Comparison of ENCODE assay signal across 25 cellular contexts in the genomic region with DNA sequence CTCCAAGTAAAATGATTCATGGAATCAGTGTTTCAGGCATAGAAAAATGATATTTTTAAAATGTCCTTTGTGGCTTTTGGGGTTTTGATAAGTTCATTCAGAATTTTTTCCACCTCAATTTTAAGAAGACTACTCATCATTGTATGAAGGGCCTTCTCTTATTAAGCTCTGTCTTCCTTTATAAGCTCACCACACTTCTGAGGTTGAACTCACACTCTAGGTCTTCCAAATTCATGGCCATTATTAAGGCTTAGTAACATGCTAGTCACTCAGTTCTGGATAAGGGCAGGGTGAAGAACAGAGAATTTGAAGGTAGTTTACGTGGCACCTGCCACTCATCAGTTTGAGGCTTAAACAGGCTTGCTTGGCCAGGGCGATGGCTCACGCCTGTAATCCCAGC. TPM values are rescaled to one million over a fixed set of nuclear protein-coding genes. Genes with fewer than 3 reads are reported as not detected.
DNase-seq lines count a peak whose midpoint lies in the region; ATAC-seq, FAIRE-seq and TF ChIP-seq lines count a peak whose summit lies in the region.
"Had no signal": no experiment of that assay in that cellular context is flagged by ENCODE, and none has a peak within 500 bp of the region (broad histone marks: within the 10 kb centered on the region; RNA-seq: fewer than 3 reads in every experiment).

No MANE protein-coding gene starts in this region.

- H3K27me3 Mint-ChIP-seq in activated CD8-positive, alpha-beta T cell treated with anti-CD3 and anti-CD28 coated beads for 36 hours: no peaks in the 10 kb centered on the region
- H3K27me3 Mint-ChIP-seq in activated CD8-positive, alpha-beta T cell treated with anti-CD3 and anti-CD28 coated beads, Interleukin-2, amount 10 ng/mL, durations not matched to agents 7 days and 5 days (ENCODE audit: low read depth): no peaks in the 10 kb centered on the region
- H3K27me3 Mint-ChIP-seq in astrocyte (ENCODE audit: low read depth, unreplicated experiment) (no peaks in the 10 kb centered on the region), T-helper 17 cell (no peaks in the 10 kb centered on the region)

- H3K27ac ChIP-seq in Panc1 (ENCODE audit: low read length): peak overlapping the region; percentile 99; the same call in 1 of the 2 replicates
- H3K27ac ChIP-seq in astrocyte (ENCODE audit: low read depth, low read length): no peak overlapping the region
- H3K27ac ChIP-seq: colonic mucosa, esophagus muscularis mucosa, gastrocnemius medialis, psoas muscle had no signal

- H3K9me3 ChIP-seq in Panc1 (ENCODE audit: control insufficient read depth, insufficient read depth, low read depth, low read length) (no peaks in the 10 kb centered on the region), astrocyte (ENCODE audit: insufficient read depth, low read depth, low read length) (no peaks in the 10 kb centered on the region), T-helper 17 cell (ENCODE audit: control insufficient read depth, low read length, poor library complexity, severe bottlenecking) (no peaks in the 10 kb centered on the region)
- H3K9me3 ChIP-seq: BE2C, colonic mucosa, esophagus muscularis mucosa, gastrocnemius medialis, psoas muscle had no signal

- H3K4me2 ChIP-seq in astrocyte (ENCODE audit: low read length): peak overlapping the region; percentile 92

- POLR2A ChIA-PET in activated CD8-positive, alpha-beta T cell treated with anti-CD3 and anti-CD28 coated beads for 36 hours (lab: Charles Lee): interaction anchor here (1.2 kb wide), 1 partner anchor 177 kb away, joined by 3 read pairs; a partner anchor contains a TSS
- POLR2A ChIA-PET in activated CD8-positive, alpha-beta T cell treated with anti-CD3 and anti-CD28 coated beads, Interleukin-2, amount 10 ng/mL, durations not matched to agents 7 days and 5 days (lab: Charles Lee): interaction anchor here (0.7 kb wide), 1 partner anchor 106 kb away, joined by 3 read pairs; no protein-coding TSS in a partner anchor
- POLR2A ChIA-PET in Panc1 (lab: Charles Lee): no interaction called here

- H3K27me3 ChIP-seq in Panc1 (ENCODE audit: control insufficient read depth, insufficient read depth, low read length) (no peaks in the 10 kb centered on the region), astrocyte (ENCODE audit: insufficient read depth, low read length) (no peaks in the 10 kb centered on the region)
- H3K27me3 ChIP-seq: BE2C, colonic mucosa, esophagus muscularis mucosa, gastrocnemius medialis, hepatocyte had no signal

- H3K9ac ChIP-seq in astrocyte (ENCODE audit: low read length): no peak overlapping the region

- H3K36me3 ChIP-seq in Panc1 (ENCODE audit: control insufficient read depth, insufficient read depth, low read length) (peaks cover 6% of the 10 kb centered on the region; the same call in 1 of the 2 replicates), astrocyte (ENCODE audit: insufficient read depth, low read length) (no peaks in the 10 kb centered on the region)
- H3K36me3 ChIP-seq: colonic mucosa, esophagus muscularis mucosa, gastrocnemius medialis had no signal

- H3K4me1 ChIP-seq in Panc1 (ENCODE audit: control insufficient read depth, insufficient read depth, low read length) (peaks cover 36% of the 10 kb centered on the region), astrocyte (ENCODE audit: insufficient read depth, low read length) (peaks cover 16% of the 10 kb centered on the region)
- H3K4me1 ChIP-seq: BE2C, colonic mucosa had no signal

- H3K9me3 Mint-ChIP-seq in activated CD8-positive, alpha-beta T cell treated with anti-CD3 and anti-CD28 coated beads for 36 hours: no peaks in the 10 kb centered on the region
- no peaks in the 10 kb centered on the region for H3K9me3 Mint-ChIP-seq in activated CD8-positive, alpha-beta T cell treated with anti-CD3 and anti-CD28 coated beads, Interleukin-2, amount 10 ng/mL, durations not matched to agents 7 days and 5 days (ENCODE audit: insufficient read depth)
- no peaks in the 10 kb centered on the region for H3K9me3 Mint-ChIP-seq in astrocyte (ENCODE audit: unreplicated experiment)
- H3K9me3 Mint-ChIP-seq: immature natural killer cell had no signal

- H3K79me2 ChIP-seq in astrocyte (ENCODE audit: insufficient read depth, low read length): peaks cover 91% of the 10 kb centered on the region

- BruUV-seq in Panc1 (replicated peaks; lab: Mats Ljungman, UMichigan): no TSS peak

- H4K20me1 ChIP-seq in astrocyte (ENCODE audit: insufficient read depth, low read length): peaks cover 4% of the 10 kb centered on the region

- ATAC-seq in activated CD8-positive, alpha-beta T cell treated with anti-CD3 and anti-CD28 coated beads for 36 hours: peak; percentile 58
- no peak for ATAC-seq in activated CD8-positive, alpha-beta T cell treated with anti-CD3 and anti-CD28 coated beads, Interleukin-2, amount 10 ng/mL, durations not matched to agents 7 days and 5 days
- ATAC-seq in Panc1 (no peak), T-helper 17 cell (no peak), GM19395 (IDR thresholded peaks at IDR 0.05; ENCODE audit: unreplicated experiment) (no peak)
- peak; percentile 89 for ATAC-seq in stimulated activated naive CD8-positive, alpha-beta T cell treated with anti-CD3 and anti-CD28 coated beads, Interleukin-15, Interleukin-2, amounts not matched to agents 100 U/mL and 50 U/mL, for 24 hours
- ATAC-seq: gastrocnemius medialis, left lobe of liver, psoas muscle had no signal

- no peak overlapping the region for H2AFZ ChIP-seq in astrocyte (ENCODE audit: low read depth, low read length)
- H2AFZ ChIP-seq: hepatocyte had no signal

- H3K4me3 ChIP-seq in Panc1 (ENCODE audit: low read depth in 2 of 2, low read length in 2 of 2) (no peak overlapping the region), astrocyte (ENCODE audit: insufficient read depth, low read depth, low read length) (no peak overlapping the region)
- H3K4me3 ChIP-seq: colonic mucosa, esophagus muscularis mucosa, gastrocnemius medialis, hepatocyte, psoas muscle had no signal

- in situ Hi-C loops in Panc1 (cut with HindIII; ENCODE audit: low pct_unique_long_range_greater_than_20kb, low sequenced_read_pairs): no loop called here

- H3K36me3 Mint-ChIP-seq in activated CD8-positive, alpha-beta T cell treated with anti-CD3 and anti-CD28 coated beads for 36 hours (ENCODE audit: low read depth): peaks cover 49% of the 10 kb centered on the region
- H3K36me3 Mint-ChIP-seq in activated CD8-positive, alpha-beta T cell treated with anti-CD3 and anti-CD28 coated beads, Interleukin-2, amount 10 ng/mL, durations not matched to agents 7 days and 5 days (ENCODE audit: low read depth): peaks cover 51% of the 10 kb centered on the region
- no peaks in the 10 kb centered on the region for H3K36me3 Mint-ChIP-seq in astrocyte (ENCODE audit: low read depth, unreplicated experiment)
- H3K36me3 Mint-ChIP-seq in T-helper 17 cell (ENCODE audit: low read depth): no peaks in the 10 kb centered on the region
- H3K36me3 Mint-ChIP-seq: immature natural killer cell had no signal

- DNase-seq in activated CD8-positive, alpha-beta T cell treated with anti-CD3 and anti-CD28 coated beads for 36 hours: no peak
- DNase-seq in activated CD8-positive, alpha-beta T cell treated with anti-CD3 and anti-CD28 coated beads, Interleukin-2, amount 10 ng/mL, durations not matched to agents 7 days and 5 days: no peak
- DNase-seq in Panc1 (ENCODE audit: low read depth, low spot score): no peak
- DNase-seq in astrocyte (ENCODE audit: low read depth): peak; percentile 82
- peak; percentile 14 for DNase-seq in stimulated activated naive CD8-positive, alpha-beta T cell treated with anti-CD3 and anti-CD28 coated beads, Interleukin-15, Interleukin-2, amounts not matched to agents 100 U/mL and 50 U/mL, for 24 hours
- DNase-seq in T-helper 17 cell: no peak
- DNase-seq in LoVo (ENCODE audit: low spot score): no peak
- DNase-seq: activated gamma-delta T cell, amniotic stem cell, BE2C, colonic mucosa, DMS153, gastrocnemius medialis, GF-D8, immature natural killer cell, mesenchymal stem cell, NCI-H1048, NCI-H1930, NCI-H2227 treated with DMSO at 0.1 percent for 48 hours, psoas muscle had no signal

- no peak overlapping the region for H3K27ac Mint-ChIP-seq in activated CD8-positive, alpha-beta T cell treated with anti-CD3 and anti-CD28 coated beads for 36 hours
- no peak overlapping the region for H3K27ac Mint-ChIP-seq in activated CD8-positive, alpha-beta T cell treated with anti-CD3 and anti-CD28 coated beads, Interleukin-2, amount 10 ng/mL, durations not matched to agents 7 days and 5 days
- H3K27ac Mint-ChIP-seq in astrocyte (ENCODE audit: unreplicated experiment): no peak overlapping the region
- no peak overlapping the region for H3K27ac Mint-ChIP-seq in T-helper 17 cell
- H3K27ac Mint-ChIP-seq: immature natural killer cell had no signal

- peaks cover 41% of the 10 kb centered on the region for H3K4me1 Mint-ChIP-seq in activated CD8-positive, alpha-beta T cell treated with anti-CD3 and anti-CD28 coated beads for 36 hours (ENCODE audit: low read depth)
- peaks cover 50% of the 10 kb centered on the region for H3K4me1 Mint-ChIP-seq in activated CD8-positive, alpha-beta T cell treated with anti-CD3 and anti-CD28 coated beads, Interleukin-2, amount 10 ng/mL, durations not matched to agents 7 days and 5 days (ENCODE audit: low read depth)
- peaks cover 11% of the 10 kb centered on the region for H3K4me1 Mint-ChIP-seq in astrocyte (ENCODE audit: low read depth, unreplicated experiment)
- H3K4me1 Mint-ChIP-seq in T-helper 17 cell: peaks cover 25% of the 10 kb centered on the region

- FAIRE-seq in astrocyte (lab: Jason Lieb, UNC): no peak
- FAIRE-seq: GM18507 had no signal

- CTCF ChIA-PET in activated CD8-positive, alpha-beta T cell treated with anti-CD3 and anti-CD28 coated beads for 36 hours (lab: Charles Lee): interaction anchor here (1.2 to 2.8 kb wide), 3 partner anchors 21 to 169 kb away, joined by 5 to 12 read pairs (median 7); no protein-coding TSS in a partner anchor
- CTCF ChIA-PET in activated CD8-positive, alpha-beta T cell treated with anti-CD3 and anti-CD28 coated beads, Interleukin-2, amount 10 ng/mL, durations not matched to agents 7 days and 5 days (lab: Charles Lee): interaction anchor here (2.9 kb wide), 1 partner anchor 170 kb away, joined by 8 read pairs; no protein-coding TSS in a partner anchor
- CTCF ChIA-PET in Panc1 (lab: Charles Lee): interaction anchor here (0.6 to 0.7 kb wide), 2 partner anchors 171 to 381 kb away, joined by 4 read pairs; no protein-coding TSS in a partner anchor

- TF ChIP-seq CTCF in activated CD8-positive, alpha-beta T cell treated with anti-CD3 and anti-CD28 coated beads for 36 hours (IDR thresholded peaks at IDR 0.05): no peak
- TF ChIP-seq CTCF in Panc1 (IDR thresholded peaks at IDR 0.05) (no peak), astrocyte (IDR thresholded peaks at IDR 0.05; ENCODE audit: insufficient read depth, low read depth, low read length) (no peak)

- H3K4me3 Mint-ChIP-seq in activated CD8-positive, alpha-beta T cell treated with anti-CD3 and anti-CD28 coated beads for 36 hours: no peak overlapping the region
- no peak overlapping the region for H3K4me3 Mint-ChIP-seq in activated CD8-positive, alpha-beta T cell treated with anti-CD3 and anti-CD28 coated beads, Interleukin-2, amount 10 ng/mL, durations not matched to agents 7 days and 5 days
- H3K4me3 Mint-ChIP-seq in astrocyte (ENCODE audit: unreplicated experiment) (no peak overlapping the region), T-helper 17 cell (no peak overlapping the region)

- intact Hi-C loops in activated CD8-positive, alpha-beta T cell treated with anti-CD3 and anti-CD28 coated beads for 36 hours (cut with micrococcal nuclease): no loop called here
- intact Hi-C loops in Panc1 (cut with micrococcal nuclease; ENCODE audit: unreplicated experiment): no loop called here

RNA-seq across cellular contexts. Expression of a gene that starts 4.2 kb away (rescaled TPM):
- 10 to 100 TPM; 44.3 to 49.5 TPM for total RNA-seq in activated CD8-positive, alpha-beta T cell treated with anti-CD3 and anti-CD28 coated beads for 36 hours
- total RNA-seq in activated CD8-positive, alpha-beta T cell treated with anti-CD3 and anti-CD28 coated beads, Interleukin-2, amount 10 ng/mL, durations not matched to agents 7 days and 5 days: 10 to 100 TPM; 73.4 to 74.9 TPM
- 112 TPM for total RNA-seq in Panc1 (2021; ENCODE audit: unreplicated experiment)
- 41.0 TPM for polyA plus RNA-seq in Panc1 (2012; ENCODE audit: insufficient read length)
- total RNA-seq in astrocyte: 8.4 and 12.3 TPM in 2 replicates
- 1 to 10 TPM in 1 of 2 donors, under 1 TPM in 1; 0.73 to 1.2 TPM for total RNA-seq in T-helper 17 cell

Comparison
In these comparisons a context has a peak if more than half of its experiments do, and no peak if none do; other contexts are left out.
1. ATAC-seq: peak in activated CD8-positive, alpha-beta T cell treated with anti-CD3 and anti-CD28 coated beads for 36 hours (single experiment) and stimulated activated naive CD8-positive, alpha-beta T cell treated with anti-CD3 and anti-CD28 coated beads, Interleukin-15, Interleukin-2, amounts not matched to agents 100 U/mL and 50 U/mL, for 24 hours (single experiment); none in activated CD8-positive, alpha-beta T cell treated with anti-CD3 and anti-CD28 coated beads, Interleukin-2, amount 10 ng/mL, durations not matched to agents 7 days and 5 days (single experiment), Panc1 (single experiment), T-helper 17 cell (single experiment) and GM19395 (single experiment).
2. DNase-seq: peak in astrocyte (single experiment) and stimulated activated naive CD8-positive, alpha-beta T cell treated with anti-CD3 and anti-CD28 coated beads, Interleukin-15, Interleukin-2, amounts not matched to agents 100 U/mL and 50 U/mL, for 24 hours (single experiment); none in activated CD8-positive, alpha-beta T cell treated with anti-CD3 and anti-CD28 coated beads for 36 hours (single experiment), activated CD8-positive, alpha-beta T cell treated with anti-CD3 and anti-CD28 coated beads, Interleukin-2, amount 10 ng/mL, durations not matched to agents 7 days and 5 days (single experiment), Panc1 (single experiment), T-helper 17 cell (0 of 3) and LoVo (single experiment).